ENCODE assay signal across 9 cellular contexts in the genomic region with DNA sequence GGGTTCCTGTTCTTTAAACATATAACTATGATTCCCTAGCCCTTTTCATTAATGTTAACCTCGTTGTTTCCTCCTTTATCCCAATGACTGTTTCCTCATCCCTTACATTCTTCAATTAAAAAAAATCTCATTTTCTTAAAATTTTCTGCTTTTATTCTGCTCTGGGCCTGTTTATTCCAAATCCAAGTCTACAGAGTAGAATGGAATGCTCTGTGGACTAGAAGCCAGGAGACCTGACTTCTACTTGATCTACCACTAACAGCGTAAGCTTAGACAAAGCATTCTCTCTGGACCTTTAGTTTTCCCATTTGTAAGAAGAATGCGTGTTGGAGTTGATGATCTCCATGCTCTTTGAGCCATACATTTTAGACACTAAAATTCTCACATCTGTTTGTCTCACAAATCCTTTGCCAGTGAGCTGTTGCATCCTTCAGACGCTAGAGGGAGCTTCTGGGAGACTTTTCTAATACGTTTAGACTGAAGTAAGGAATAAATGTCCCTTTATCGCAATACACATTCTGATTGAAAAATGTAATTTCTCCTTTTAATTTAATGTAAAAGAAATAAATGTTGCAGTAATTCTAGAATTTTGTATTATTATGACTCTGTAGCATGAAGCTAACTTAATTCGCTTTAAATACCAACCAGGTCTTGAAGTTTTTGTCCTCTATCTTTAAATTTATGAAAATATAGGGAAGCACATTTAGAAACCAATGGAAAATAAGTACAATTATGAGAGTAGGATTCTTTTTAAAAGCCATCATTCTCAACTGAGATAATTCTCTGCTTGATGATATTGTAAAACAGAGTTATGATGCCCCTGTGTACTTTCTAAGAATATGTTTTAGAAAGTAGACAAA. TPM values are rescaled to one million over a fixed set of nuclear protein-coding genes. Genes with fewer than 3 reads are reported as not detected.
A peak's percentile ranks its signal among the peaks of the same experiment; 100 is the strongest.
DNase-seq lines count a peak whose midpoint lies in the region; ATAC-seq, FAIRE-seq and TF ChIP-seq lines count a peak whose summit lies in the region.
"Had no signal": no experiment of that assay in that cellular context is flagged by ENCODE, and none has a peak within 500 bp of the region (broad histone marks: within the 10 kb centered on the region; RNA-seq: fewer than 3 reads in every experiment).

No MANE protein-coding gene starts in this region.

- 2% methylated on average over 7 of the region's 7 CpGs for WGBS in HepG2 (ENCODE audit: low lambda C conversion rate)
- 28 to 30% methylated on average over 7 of the region's 7 CpGs for WGBS in tibial nerve, 2 donors

- in situ Hi-C loops in HepG2 (cut with HindIII; ENCODE audit: extremely low pct_ligation_motif_present, low pct_unique_long_range_greater_than_20kb), result loop anchor here (10.0 kb wide), 1 partner anchor 171 kb away; no protein-coding TSS in a partner anchor

- TF ChIP-seq CTCF in bronchial epithelial cell (IDR thresholded peaks at IDR 0.05; ENCODE audit: insufficient read depth, low read length, severe bottlenecking) (peak; percentile 77), HepG2 (CRISPR knock-in tag; IDR thresholded peaks at IDR 0.05) (peak; percentile 76), tibial nerve (IDR thresholded peaks at IDR 0.05) (peak; percentile 55 to 82 (median 72))

- CTCF ChIA-PET in activated CD8-positive, alpha-beta memory T cell treated with anti-CD3 and anti-CD28 coated beads, Interleukin-2, amount 10 ng/mL, durations not matched to agents 7 days and 5 days (lab: Charles Lee), result interaction anchor here (0.8 to 1.5 kb wide), 4 partner anchors 22 to 921 kb away, joined by 3 to 4 read pairs (median 3); no protein-coding TSS in a partner anchor
- CTCF ChIA-PET in HepG2 (lab: Yijun Ruan, JAX; ENCODE audit: low intra/inter-chr PET ratio, low total read pairs), result interaction anchor here (2.4 kb wide), 1 partner anchor 166 kb away, joined by 14 read pairs; no protein-coding TSS in a partner anchor

- POLR2A ChIA-PET in HepG2 (lab: Yijun Ruan, JAX), result no interaction called here

- intact Hi-C loops in HepG2 (cut with micrococcal nuclease; ENCODE audit: unreplicated experiment), result loop anchor here (1.0 to 10.0 kb wide), 2 partner anchors 167 to 341 kb away; no protein-coding TSS in a partner anchor

- H3K27ac Mint-ChIP-seq in activated CD8-positive, alpha-beta memory T cell treated with anti-CD3 and anti-CD28 coated beads, Interleukin-2, amount 10 ng/mL, durations not matched to agents 7 days and 5 days, result no peak overlapping the region

- H3K4me3 Mint-ChIP-seq in activated CD8-positive, alpha-beta memory T cell treated with anti-CD3 and anti-CD28 coated beads, Interleukin-2, amount 10 ng/mL, durations not matched to agents 7 days and 5 days, result no peak overlapping the region

- H3K9me3 Mint-ChIP-seq in activated CD8-positive, alpha-beta memory T cell treated with anti-CD3 and anti-CD28 coated beads, Interleukin-2, amount 10 ng/mL, durations not matched to agents 7 days and 5 days (ENCODE audit: low read depth), result peaks cover 2% of the 10 kb centered on the region

- H3K36me3 Mint-ChIP-seq in activated CD8-positive, alpha-beta memory T cell treated with anti-CD3 and anti-CD28 coated beads, Interleukin-2, amount 10 ng/mL, durations not matched to agents 7 days and 5 days, result no peaks in the 10 kb centered on the region

- H3K4me1 Mint-ChIP-seq in activated CD8-positive, alpha-beta memory T cell treated with anti-CD3 and anti-CD28 coated beads, Interleukin-2, amount 10 ng/mL, durations not matched to agents 7 days and 5 days, result no peaks in the 10 kb centered on the region

- TF ChIP-seq POLR2A in HepG2 (IDR thresholded peaks at IDR 0.05; ENCODE audit: insufficient read depth in 1 of 2, low read depth in 2 of 2, low read length in 2 of 2) (no peak), tibial nerve (IDR thresholded peaks at IDR 0.05) (no peak)

- no peaks in the 10 kb centered on the region for H3K27me3 Mint-ChIP-seq in activated CD8-positive, alpha-beta memory T cell treated with anti-CD3 and anti-CD28 coated beads, Interleukin-2, amount 10 ng/mL, durations not matched to agents 7 days and 5 days

- H3K4me2 ChIP-seq in HepG2 (ENCODE audit: low read depth, low read length), result no peak overlapping the region

- no peak overlapping the region for H3K27ac ChIP-seq in HepG2 (ENCODE audit: extremely low read length, insufficient read depth, low read length)
- no peak overlapping the region for H3K27ac ChIP-seq in tibial nerve

- DNase-seq in activated CD8-positive, alpha-beta memory T cell treated with anti-CD3 and anti-CD28 coated beads, Interleukin-2, amount 10 ng/mL, durations not matched to agents 7 days and 5 days, result peak; percentile 44
- no peak for DNase-seq in activated CD8-positive, alpha-beta memory T cell treated with anti-CD3 and anti-CD28 coated beads, Interleukin-2, amount 50 U/mL, for 48 hours
- peak; percentile 51 for DNase-seq in HTR-8/SVneo (ENCODE audit: insufficient read length, low spot score)
- DNase-seq in NT2/D1 (ENCODE audit: low read depth, low spot score), result peak; percentile 47
- DNase-seq in bronchial epithelial cell (ENCODE audit: low read depth), result peak; percentile 63
- DNase-seq in HepG2 (ENCODE audit: low spot score), result peak; percentile 53
- DNase-seq in tibial nerve (ENCODE audit: low spot score in 2 of 2), result peak; percentile 16 to 42

- TF ChIP-seq RAD21 in HepG2 (CRISPR knock-in tag; IDR thresholded peaks at IDR 0.05), result no peak

- TF ChIP-seq EP300 in HepG2 (IDR thresholded peaks at IDR 0.05; ENCODE audit: low read depth in 2 of 2, low read length in 2 of 2) (no peak), HepG2 (CRISPR knock-in tag; IDR thresholded peaks at IDR 0.05; ENCODE audit: borderline replicate concordance) (no peak), tibial nerve (IDR thresholded peaks at IDR 0.05) (no peak)

- H3K9ac ChIP-seq in NT2/D1 (ENCODE audit: insufficient read length, low read depth) (no peak overlapping the region), HepG2 (ENCODE audit: insufficient read depth, low read depth, low read length) (no peak overlapping the region)

- no peak for ATAC-seq in activated CD8-positive, alpha-beta memory T cell treated with anti-CD3 and anti-CD28 coated beads, Interleukin-2, amount 10 ng/mL, durations not matched to agents 7 days and 5 days
- peak; percentile 80 for ATAC-seq in GM21576 (IDR thresholded peaks at IDR 0.05; ENCODE audit: unreplicated experiment)
- ATAC-seq in HepG2, result peak; percentile 68

- no peaks in the 10 kb centered on the region for H4K20me1 ChIP-seq in HepG2 (ENCODE audit: insufficient read depth, low read length)

- FAIRE-seq in HTR-8/SVneo (lab: Jason Lieb, UNC) (no peak), bronchial epithelial cell (lab: Jason Lieb, UNC) (no peak), HepG2 (lab: Jason Lieb, UNC) (peak; percentile 68)

- no peaks in the 10 kb centered on the region for H3K79me2 ChIP-seq in HepG2 (ENCODE audit: insufficient read depth, low read length)

- no TSS peak for BruUV-seq in HepG2 (replicated peaks; lab: Mats Ljungman, UMichigan)

- no peak overlapping the region for H2AFZ ChIP-seq in HepG2 (ENCODE audit: low read length)

- no peaks in the 10 kb centered on the region for H3K27me3 ChIP-seq in NT2/D1 (ENCODE audit: insufficient read depth, insufficient read length)
- no peaks in the 10 kb centered on the region for H3K27me3 ChIP-seq in bronchial epithelial cell (ENCODE audit: control insufficient read depth, insufficient read depth, low read length)
- H3K27me3 ChIP-seq in HepG2 (ENCODE audit: control insufficient read depth in 1 of 2, insufficient read depth in 2 of 2, low read length in 2 of 2), result no peaks in the 10 kb centered on the region
- no peaks in the 10 kb centered on the region for H3K27me3 ChIP-seq in tibial nerve

- no peaks in the 10 kb centered on the region for H3K4me1 ChIP-seq in NT2/D1 (ENCODE audit: insufficient read depth, insufficient read length)
- no peaks in the 10 kb centered on the region for H3K4me1 ChIP-seq in HepG2 (ENCODE audit: insufficient read depth, low read length)
- peaks cover 0 to 4% (median 0%) of the 10 kb centered on the region in 4 donors for H3K4me1 ChIP-seq in tibial nerve

- H3K36me3 ChIP-seq in NT2/D1 (ENCODE audit: insufficient read depth, insufficient read length, low read length), result no peaks in the 10 kb centered on the region
- no peaks in the 10 kb centered on the region for H3K36me3 ChIP-seq in bronchial epithelial cell (ENCODE audit: control insufficient read depth, insufficient read depth, low read length)
- H3K36me3 ChIP-seq in HepG2 (replicated peaks in 1 of 2; ENCODE audit: control insufficient read depth in 1 of 2, insufficient read depth in 2 of 2, low read length in 2 of 2), result no peaks in the 10 kb centered on the region
- H3K36me3 ChIP-seq in tibial nerve, result no peaks in the 10 kb centered on the region

- H3K9me3 ChIP-seq in NT2/D1 (ENCODE audit: insufficient read depth, low read length) (no peaks in the 10 kb centered on the region), HepG2 (ENCODE audit: low read length) (no peaks in the 10 kb centered on the region), tibial nerve (no peaks in the 10 kb centered on the region)

- H3K4me3 ChIP-seq in NT2/D1 (ENCODE audit: insufficient read length, low read depth) (no peak overlapping the region), bronchial epithelial cell (ENCODE audit: low read depth, low read length) (no peak overlapping the region), HepG2 (replicated peaks in 1 of 3; ENCODE audit: insufficient read depth in 1 of 3, low read depth in 2 of 3, low read length in 3 of 3) (no peak overlapping the region), tibial nerve (no peak overlapping the region)

RNA-seq across cellular contexts. Expression of a gene that starts 21.7 kb away (rescaled TPM):
- total RNA-seq in activated CD8-positive, alpha-beta memory T cell treated with anti-CD3 and anti-CD28 coated beads, Interleukin-2, amount 10 ng/mL, durations not matched to agents 7 days and 5 days, result not detected
- total RNA-seq in bronchial epithelial cell (under 0.01 and 0.26 TPM in 2 replicates), HepG2 (2016; rRNA removed; fragmentation: Illumina TruSeq; extraction: Trizol) (not detected in 2 replicates), tibial nerve (not detected)
- total RNA-seq in HepG2 (2016; cell fraction: cytosol; rRNA removed; fragmentation: Illumina TruSeq; extraction: Trizol; ENCODE audit: low read depth), result not detected in 2 replicates
- total RNA-seq in HepG2 (2016; cell fraction: insoluble cytoplasmic fraction; rRNA removed; fragmentation: Illumina TruSeq; extraction: Trizol), result not detected in 2 replicates
- not detected in 2 replicates for total RNA-seq in HepG2 (2016; cell fraction: membrane; rRNA removed; fragmentation: Illumina TruSeq; extraction: Trizol)
- total RNA-seq in HepG2 (2016; cell fraction: nucleus; rRNA removed; fragmentation: Illumina TruSeq; extraction: Trizol), result not detected in 2 replicates
- polyA plus RNA-seq in HepG2 (2011; rRNA removed), result not detected in 2 replicates
- not detected in 2 replicates for polyA plus RNA-seq in HepG2 (2011; cell fraction: cytosol; rRNA removed)
- not detected in 2 replicates for polyA plus RNA-seq in HepG2 (2011; cell fraction: nucleus; rRNA removed)
- polyA plus RNA-seq in HepG2 (2012), result not detected in 2 replicates
- polyA plus RNA-seq in HepG2 (2016; cell fraction: cytosol; fragmentation: Illumina TruSeq; extraction: Trizol; ENCODE audit: low read depth), result not detected in 2 replicates
- polyA plus RNA-seq in HepG2 (2016; cell fraction: insoluble cytoplasmic fraction; fragmentation: Illumina TruSeq; extraction: Trizol; ENCODE audit: low read depth), result not detected in 2 replicates
- not detected in 2 replicates for polyA plus RNA-seq in HepG2 (2016; cell fraction: membrane; fragmentation: Illumina TruSeq; extraction: Trizol; ENCODE audit: low read depth)
- not detected in 2 replicates for polyA plus RNA-seq in HepG2 (2016; cell fraction: nucleus; fragmentation: Illumina TruSeq; extraction: Trizol; ENCODE audit: insufficient read depth, low read depth)
- polyA minus RNA-seq in HepG2 (2011; rRNA and poly(A)+ RNA removed; ENCODE audit: low replicate concordance), result not detected in 2 replicates
- not detected in 2 replicates for polyA minus RNA-seq in HepG2 (2011; cell fraction: cytosol; rRNA and poly(A)+ RNA removed)
- not detected in 2 replicates for polyA minus RNA-seq in HepG2 (2011; cell fraction: nucleus; rRNA and poly(A)+ RNA removed)
- polyA plus RNA-seq: esophagus had no signal
